Comparison of ENCODE assay signal across 17 cellular contexts in genomic region chr1:85366391-85366790, GRCh38.
DNase-seq lines count a peak whose midpoint lies in the region; ATAC-seq and TF ChIP-seq lines count a peak whose summit lies in the region.
"Had no signal": no experiment of that assay in that cellular context is flagged by ENCODE, and none has a peak within 500 bp of the region (broad histone marks: within the 10 kb centered on the region; RNA-seq: fewer than 3 reads in every experiment).

No MANE protein-coding gene starts in this region.

- DNase-seq in ELR (ENCODE audit: low read depth) (peak; percentile 95), RWPE1 (ENCODE audit: low spot score) (peak; percentile 62), fibroblast of gingiva (ENCODE audit: low read depth) (peak; percentile 74), pulmonary artery endothelial cell (ENCODE audit: low read depth, low spot score) (peak; percentile 40), sciatic nerve (ENCODE audit: low spot score) (no peak), NCI-H1694 treated with DMSO at 0.1 percent for 48 hours (lab: John Stamatoyannopoulos, UW) (no peak), lower leg skin (ENCODE audit: low spot score in 2 of 2) (no peak), activated gamma-delta T cell treated with Interleukin-2 at 50 U/mL for 16 hours (no peak)
- DNase-seq: activated naive CD8-positive, alpha-beta T cell treated with anti-CD3 and anti-CD28 coated beads, Interleukin-2, amount 10 ng/mL, durations not matched to agents 7 days and 5 days; endodermal cell; mucosa of descending colon; NCI-H1092 treated with DMSO at 0.1 percent for 48 hours; NCI-H510A; retina; SHP77; substantia nigra had no signal

- POLR2A ChIA-PET in RWPE1 (lab: Yijun Ruan, JAX; ENCODE audit: low non-redundant PET): no interaction called here

- H3K4me3 ChIP-seq in lower leg skin (ENCODE audit: low read depth, poor library complexity, severe bottlenecking): no peak overlapping the region
- H3K4me3 ChIP-seq: mucosa of descending colon had no signal

- CTCF ChIA-PET in RWPE1 (lab: Yijun Ruan, JAX): interaction anchor here (0.6 to 0.9 kb wide), 2 partner anchors 28 to 31 kb away, joined by 3 to 5 read pairs; no protein-coding TSS in a partner anchor

- intact Hi-C loops in sciatic nerve (cut with DNase I): no loop called here
- intact Hi-C loops in lower leg skin (cut with DNase I; ENCODE audit: low total_unique reads): no loop called here

- no peak for TF ChIP-seq POLR2A in lower leg skin (IDR thresholded peaks at IDR 0.05)

- no peak overlapping the region for H3K27ac ChIP-seq in RWPE1
- H3K27ac ChIP-seq: VCaP had no signal

- ATAC-seq in sciatic nerve: no peak
- ATAC-seq: mucosa of descending colon had no signal

- 30 to 36% methylated on average over 2 of the region's 2 CpGs for WGBS in lower leg skin, 2 donors

- TF ChIP-seq CTCF in RWPE1 (conservative IDR thresholded peaks at IDR 0.05; ENCODE audit: low read depth) (no peak), lower leg skin (IDR thresholded peaks at IDR 0.05) (no peak)

Comparison
In these comparisons a context has a peak if more than half of its experiments do, and no peak if none do; other contexts are left out.
1. DNase-seq: peak in ELR (single experiment), RWPE1 (single experiment), fibroblast of gingiva (single experiment) and pulmonary artery endothelial cell (single experiment); none in sciatic nerve (single experiment), NCI-H1694 treated with DMSO at 0.1 percent for 48 hours (single experiment), lower leg skin (0 of 2) and activated gamma-delta T cell treated with Interleukin-2 at 50 U/mL for 16 hours (single experiment).